Comparison of ENCODE assay signal across 7 cellular contexts in genomic region chr5:126868961-126869451, GRCh38.
DNase-seq lines count a peak whose midpoint lies in the region; ATAC-seq and TF ChIP-seq lines count a peak whose summit lies in the region.

No MANE protein-coding gene starts in this region.

- H3K4me3 ChIP-seq in fibroblast of lung (replicated peaks in 1 of 4; ENCODE audit: control extremely low read depth in 1 of 4, insufficient read depth in 1 of 4, low read depth in 3 of 4, low read length in 4 of 4): peak overlapping the region in 2 of 4 experiments; percentile 21 to 40

- H3K27ac ChIP-seq in fibroblast of lung (ENCODE audit: insufficient read depth, low read length): no peak overlapping the region

- H3K27me3 ChIP-seq in fibroblast of lung (ENCODE audit: control insufficient read depth, insufficient read depth, low read length): no peaks in the 10 kb centered on the region

- no peak overlapping the region for H3K27ac Mint-ChIP-seq in activated CD4-positive, alpha-beta T cell treated with anti-CD3 and anti-CD28 coated beads, Interleukin-2, amount 10 ng/mL, durations not matched to agents 24 days and 14 days
- H3K27ac Mint-ChIP-seq in progenitor cell of endocrine pancreas: no peak overlapping the region

- no peaks in the 10 kb centered on the region for H3K27me3 Mint-ChIP-seq in activated CD4-positive, alpha-beta T cell treated with anti-CD3 and anti-CD28 coated beads, Interleukin-2, amount 10 ng/mL, durations not matched to agents 24 days and 14 days
- H3K27me3 Mint-ChIP-seq in progenitor cell of endocrine pancreas: peaks cover 3% of the 10 kb centered on the region

- H3K9ac ChIP-seq in fibroblast of lung (ENCODE audit: insufficient read depth, low read length): no peak overlapping the region

- peak; percentile 78 for DNase-seq in activated CD4-positive, alpha-beta T cell treated with anti-CD3 and anti-CD28 coated beads, Interleukin-2, amount 10 ng/mL, durations not matched to agents 24 days and 14 days
- DNase-seq in fibroblast of lung (ENCODE audit: low read depth in 2 of 2): peak in 1 of 2 donors; percentile 49
- DNase-seq in progenitor cell of endocrine pancreas (ENCODE audit: low spot score, unreplicated experiment): no peak
- DNase-seq in HUDEP-2 (lab: John Stamatoyannopoulos, UW; ENCODE audit: unreplicated experiment in 76 of 76): no peak

- peak overlapping the region; percentile 68 for H2AFZ ChIP-seq in fibroblast of lung (ENCODE audit: low read length)

- no peaks in the 10 kb centered on the region for H3K36me3 Mint-ChIP-seq in activated CD4-positive, alpha-beta T cell treated with anti-CD3 and anti-CD28 coated beads, Interleukin-2, amount 10 ng/mL, durations not matched to agents 24 days and 14 days (ENCODE audit: low read depth)
- H3K36me3 Mint-ChIP-seq in progenitor cell of endocrine pancreas (ENCODE audit: insufficient read depth): peaks cover 4% of the 10 kb centered on the region

- H3K9me3 ChIP-seq in fibroblast of lung (ENCODE audit: control insufficient read depth, insufficient read depth, low read depth, low read length): no peaks in the 10 kb centered on the region

- peak overlapping the region; percentile 73 for H3K4me3 Mint-ChIP-seq in activated CD4-positive, alpha-beta T cell treated with anti-CD3 and anti-CD28 coated beads, Interleukin-2, amount 10 ng/mL, durations not matched to agents 24 days and 14 days
- H3K4me3 Mint-ChIP-seq in progenitor cell of endocrine pancreas (ENCODE audit: low read depth): peak overlapping the region; percentile 54

- no peaks in the 10 kb centered on the region for H3K4me1 ChIP-seq in fibroblast of lung (ENCODE audit: control insufficient read depth, extremely low read depth, insufficient read depth, low read length)

- H3K79me2 ChIP-seq in fibroblast of lung (ENCODE audit: control insufficient read depth, insufficient read depth, low read length): no peaks in the 10 kb centered on the region

- H4K20me1 ChIP-seq in fibroblast of lung (ENCODE audit: control insufficient read depth, extremely low read depth, insufficient read depth, low read length): no peaks in the 10 kb centered on the region

- peaks cover 8% of the 10 kb centered on the region for H3K4me1 Mint-ChIP-seq in activated CD4-positive, alpha-beta T cell treated with anti-CD3 and anti-CD28 coated beads, Interleukin-2, amount 10 ng/mL, durations not matched to agents 24 days and 14 days
- peaks cover 13% of the 10 kb centered on the region for H3K4me1 Mint-ChIP-seq in progenitor cell of endocrine pancreas (ENCODE audit: low read depth)

- H3K9me3 Mint-ChIP-seq in activated CD4-positive, alpha-beta T cell treated with anti-CD3 and anti-CD28 coated beads, Interleukin-2, amount 10 ng/mL, durations not matched to agents 24 days and 14 days: no peaks in the 10 kb centered on the region
- H3K9me3 Mint-ChIP-seq in progenitor cell of endocrine pancreas (ENCODE audit: low read depth): no peaks in the 10 kb centered on the region

- no peak for TF ChIP-seq CTCF in fibroblast of lung (conservative IDR thresholded peaks at IDR 0.05 in 1 of 2, IDR thresholded peaks at IDR 0.05 in 1 of 2; ENCODE audit: low read depth in 1 of 2, low read length in 2 of 2)
- no peak for TF ChIP-seq CTCF in progenitor cell of endocrine pancreas (IDR thresholded peaks at IDR 0.05; ENCODE audit: unreplicated experiment)

- peak; percentile 83 for ATAC-seq in GM18907 (IDR thresholded peaks at IDR 0.05; ENCODE audit: unreplicated experiment)
- ATAC-seq in HG02840 (IDR thresholded peaks at IDR 0.05; ENCODE audit: low FRiP score, unreplicated experiment): peak; percentile 72
- ATAC-seq in HG03280 (IDR thresholded peaks at IDR 0.05; ENCODE audit: unreplicated experiment): no peak

- H3K36me3 ChIP-seq in fibroblast of lung (ENCODE audit: control insufficient read depth, insufficient read depth, low read length): no peaks in the 10 kb centered on the region

- intact Hi-C loops in activated CD4-positive, alpha-beta T cell treated with anti-CD3 and anti-CD28 coated beads, Interleukin-2, amount 10 ng/mL, durations not matched to agents 24 days and 14 days (cut with micrococcal nuclease): no loop called here

- peak overlapping the region; percentile 91 for H3K4me2 ChIP-seq in fibroblast of lung (ENCODE audit: extremely low read depth, insufficient read depth, low read length)
